Comparison of ENCODE assay signal across 21 cellular contexts in the genomic region with DNA sequence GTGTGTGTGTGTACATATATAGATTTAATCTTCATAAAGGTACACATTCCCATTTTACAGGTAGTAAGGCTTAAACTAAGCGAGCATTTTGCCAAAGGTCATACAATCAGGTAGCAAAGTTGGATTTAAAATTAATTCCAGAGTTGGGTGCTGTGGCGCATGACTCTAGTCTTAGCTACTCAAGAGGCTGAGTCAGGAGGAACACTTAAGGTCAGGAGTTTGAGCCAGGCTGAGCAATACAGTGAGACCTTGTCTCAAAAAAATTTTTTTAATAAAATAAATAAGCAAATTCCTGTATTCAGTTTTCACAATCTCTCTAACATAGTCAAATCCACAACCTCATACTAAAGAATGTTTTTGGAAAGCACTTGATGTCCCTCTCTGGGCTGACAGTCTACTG.
A peak's percentile ranks its signal among the peaks of the same experiment; 100 is the strongest.
DNase-seq lines count a peak whose midpoint lies in the region; ATAC-seq and TF ChIP-seq lines count a peak whose summit lies in the region.
"Had no signal": no experiment of that assay in that cellular context is flagged by ENCODE, and none has a peak within 500 bp of the region (broad histone marks: within the 10 kb centered on the region; RNA-seq: fewer than 3 reads in every experiment).

No MANE protein-coding gene starts in this region.

- peaks cover 73% of the 10 kb centered on the region for H3K36me3 Mint-ChIP-seq in effector memory CD8-positive, alpha-beta T cell (ENCODE audit: insufficient read depth)
- peaks cover 48 to 78% (median 67%) of the 10 kb centered on the region in 3 donors for H3K36me3 Mint-ChIP-seq in immature natural killer cell

- no peak for TF ChIP-seq CTCF in AG04449 (IDR thresholded peaks at IDR 0.05; ENCODE audit: insufficient read depth, low read length, missing control alignments)

- H3K4me3 ChIP-seq in AG04449 (ENCODE audit: low read depth, low read length), result no peak overlapping the region
- H3K4me3 ChIP-seq: BLaER1, GM23338 had no signal

- peak; percentile 19 for DNase-seq in AG04449 (ENCODE audit: low read depth, low spot score)
- peak; percentile 62 for DNase-seq in HCEC 1CT
- DNase-seq in effector memory CD8-positive, alpha-beta T cell, result no peak
- no peak for DNase-seq in immature natural killer cell
- no peak for DNase-seq in activated effector memory CD4-positive, alpha-beta T cell treated with anti-CD3 and anti-CD28 coated beads, Interleukin-2, amount 50 U/mL, for 16 hours
- no peak for DNase-seq in A172 (ENCODE audit: low spot score)
- no peak for DNase-seq in NCI-H82 treated with DMSO at 0.1 percent for 48 hours (lab: John Stamatoyannopoulos, UW; ENCODE audit: unreplicated experiment)
- DNase-seq: Calu3; CD4-positive, alpha-beta memory T cell; KG1; NCI-H187; NCI-H2107; NCI-H2227 treated with DMSO at 0.1 percent for 48 hours; NCI-H524; PC-3; SIG-M5 had no signal

- no peak overlapping the region for H3K4me3 Mint-ChIP-seq in effector memory CD8-positive, alpha-beta T cell
- no peak overlapping the region for H3K4me3 Mint-ChIP-seq in immature natural killer cell
- H3K4me3 Mint-ChIP-seq: CD4-positive, alpha-beta memory T cell; GM23338 had no signal

- no peaks in the 10 kb centered on the region for H3K27me3 Mint-ChIP-seq in effector memory CD8-positive, alpha-beta T cell
- H3K27me3 Mint-ChIP-seq in immature natural killer cell (ENCODE audit: low read depth in 3 of 3), result peaks cover 0 to 9% (median 2%) of the 10 kb centered on the region in 3 donors
- H3K27me3 Mint-ChIP-seq: CD4-positive, alpha-beta memory T cell had no signal

- POLR2A ChIA-PET in AG04449 (lab: Yijun Ruan, JAX), result no interaction called here

- ATAC-seq in effector memory CD8-positive, alpha-beta T cell (replicated peaks), result no peak
- no peak for ATAC-seq in HG02973 (IDR thresholded peaks at IDR 0.05; ENCODE audit: unreplicated experiment)
- ATAC-seq: GM23338, HCT116, HepG2, PC-3 had no signal

- peaks cover 0 to 10% of the 10 kb centered on the region in 2 donors for H3K9me3 Mint-ChIP-seq in effector memory CD8-positive, alpha-beta T cell
- H3K9me3 Mint-ChIP-seq in immature natural killer cell, result peaks cover 0 to 1% (median under 1%) of the 10 kb centered on the region in 6 donors
- H3K9me3 Mint-ChIP-seq: CD4-positive, alpha-beta memory T cell; GM23338 had no signal

- H3K4me1 Mint-ChIP-seq in effector memory CD8-positive, alpha-beta T cell (ENCODE audit: low read depth in 2 of 2), result peaks cover 2 to 19% of the 10 kb centered on the region in 2 donors
- H3K4me1 Mint-ChIP-seq in immature natural killer cell, result peaks cover 23 to 36% of the 10 kb centered on the region in 2 donors
- H3K4me1 Mint-ChIP-seq: GM23338 had no signal

- CTCF ChIA-PET in AG04449 (lab: Yijun Ruan, JAX), result interaction anchor here (0.8 kb wide), 1 partner anchor 10 kb away, joined by 4 read pairs; no protein-coding TSS in a partner anchor

- H3K27ac Mint-ChIP-seq in effector memory CD8-positive, alpha-beta T cell, result peak overlapping the region; percentile 73 to 88
- H3K27ac Mint-ChIP-seq in immature natural killer cell, result peak overlapping the region; percentile 19 to 92 (median 76)
- H3K27ac Mint-ChIP-seq: GM23338 had no signal

Comparison
In these comparisons a context has a peak if more than half of its experiments do, and no peak if none do; other contexts are left out.
1. DNase-seq: peak in AG04449 (single experiment) and HCEC 1CT (single experiment); none in effector memory CD8-positive, alpha-beta T cell (0 of 3), immature natural killer cell (0 of 3), activated effector memory CD4-positive, alpha-beta T cell treated with anti-CD3 and anti-CD28 coated beads, Interleukin-2, amount 50 U/mL, for 16 hours (single experiment), A172 (single experiment) and NCI-H82 treated with DMSO at 0.1 percent for 48 hours (single experiment).